In the genomic region with DNA sequence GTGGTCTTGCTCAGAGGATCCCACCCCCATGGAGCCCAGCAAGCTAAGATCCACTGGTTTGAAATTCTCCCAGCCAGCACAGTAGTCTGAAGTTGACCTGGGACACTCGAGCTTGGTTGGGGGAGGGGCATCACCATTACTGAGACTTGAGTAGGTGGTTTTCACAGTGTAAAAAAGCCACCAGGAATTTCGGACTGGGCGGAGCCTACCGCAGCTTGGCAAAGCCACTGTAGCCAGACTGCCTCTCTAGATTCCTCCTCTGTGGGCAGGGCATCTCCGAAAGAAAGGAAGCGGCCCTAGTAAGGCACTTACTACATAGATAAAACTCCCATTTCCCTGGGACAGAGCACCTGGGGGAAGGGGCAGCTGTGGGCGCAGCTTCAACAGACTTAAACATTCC, we compare ENCODE assay signal across 3 cellular contexts. TPM values are rescaled to one million over a fixed set of nuclear protein-coding genes. Genes with fewer than 3 reads are reported as not detected.
"Had no signal": no experiment of that assay in that cellular context is flagged by ENCODE, and none has a peak within 500 bp of the region (broad histone marks: within the 10 kb centered on the region; RNA-seq: fewer than 3 reads in every experiment).

No MANE protein-coding gene starts in this region.

RNA-seq across cellular contexts. Expression of a gene that starts 44.0 kb away (rescaled TPM):
- total RNA-seq: MCF 10A, SJSA1 had no signal
- polyA plus RNA-seq: IgD-negative memory B cell had no signal
